In genomic region chr4:99157478-99157935, GRCh38 we compare ENCODE assay signal across 1 cellular context.
A peak's percentile ranks its signal among the peaks of the same experiment; 100 is the strongest.
TF ChIP-seq lines count a peak whose summit lies in the region.

No MANE protein-coding gene starts in this region.

TF ChIP-seq in HepG2, 621 proteins besides CTCF, POLR2A, EP300 and RAD21 (continued from another document and continues in another):
- TF ChIP-seq, protein P1, sequence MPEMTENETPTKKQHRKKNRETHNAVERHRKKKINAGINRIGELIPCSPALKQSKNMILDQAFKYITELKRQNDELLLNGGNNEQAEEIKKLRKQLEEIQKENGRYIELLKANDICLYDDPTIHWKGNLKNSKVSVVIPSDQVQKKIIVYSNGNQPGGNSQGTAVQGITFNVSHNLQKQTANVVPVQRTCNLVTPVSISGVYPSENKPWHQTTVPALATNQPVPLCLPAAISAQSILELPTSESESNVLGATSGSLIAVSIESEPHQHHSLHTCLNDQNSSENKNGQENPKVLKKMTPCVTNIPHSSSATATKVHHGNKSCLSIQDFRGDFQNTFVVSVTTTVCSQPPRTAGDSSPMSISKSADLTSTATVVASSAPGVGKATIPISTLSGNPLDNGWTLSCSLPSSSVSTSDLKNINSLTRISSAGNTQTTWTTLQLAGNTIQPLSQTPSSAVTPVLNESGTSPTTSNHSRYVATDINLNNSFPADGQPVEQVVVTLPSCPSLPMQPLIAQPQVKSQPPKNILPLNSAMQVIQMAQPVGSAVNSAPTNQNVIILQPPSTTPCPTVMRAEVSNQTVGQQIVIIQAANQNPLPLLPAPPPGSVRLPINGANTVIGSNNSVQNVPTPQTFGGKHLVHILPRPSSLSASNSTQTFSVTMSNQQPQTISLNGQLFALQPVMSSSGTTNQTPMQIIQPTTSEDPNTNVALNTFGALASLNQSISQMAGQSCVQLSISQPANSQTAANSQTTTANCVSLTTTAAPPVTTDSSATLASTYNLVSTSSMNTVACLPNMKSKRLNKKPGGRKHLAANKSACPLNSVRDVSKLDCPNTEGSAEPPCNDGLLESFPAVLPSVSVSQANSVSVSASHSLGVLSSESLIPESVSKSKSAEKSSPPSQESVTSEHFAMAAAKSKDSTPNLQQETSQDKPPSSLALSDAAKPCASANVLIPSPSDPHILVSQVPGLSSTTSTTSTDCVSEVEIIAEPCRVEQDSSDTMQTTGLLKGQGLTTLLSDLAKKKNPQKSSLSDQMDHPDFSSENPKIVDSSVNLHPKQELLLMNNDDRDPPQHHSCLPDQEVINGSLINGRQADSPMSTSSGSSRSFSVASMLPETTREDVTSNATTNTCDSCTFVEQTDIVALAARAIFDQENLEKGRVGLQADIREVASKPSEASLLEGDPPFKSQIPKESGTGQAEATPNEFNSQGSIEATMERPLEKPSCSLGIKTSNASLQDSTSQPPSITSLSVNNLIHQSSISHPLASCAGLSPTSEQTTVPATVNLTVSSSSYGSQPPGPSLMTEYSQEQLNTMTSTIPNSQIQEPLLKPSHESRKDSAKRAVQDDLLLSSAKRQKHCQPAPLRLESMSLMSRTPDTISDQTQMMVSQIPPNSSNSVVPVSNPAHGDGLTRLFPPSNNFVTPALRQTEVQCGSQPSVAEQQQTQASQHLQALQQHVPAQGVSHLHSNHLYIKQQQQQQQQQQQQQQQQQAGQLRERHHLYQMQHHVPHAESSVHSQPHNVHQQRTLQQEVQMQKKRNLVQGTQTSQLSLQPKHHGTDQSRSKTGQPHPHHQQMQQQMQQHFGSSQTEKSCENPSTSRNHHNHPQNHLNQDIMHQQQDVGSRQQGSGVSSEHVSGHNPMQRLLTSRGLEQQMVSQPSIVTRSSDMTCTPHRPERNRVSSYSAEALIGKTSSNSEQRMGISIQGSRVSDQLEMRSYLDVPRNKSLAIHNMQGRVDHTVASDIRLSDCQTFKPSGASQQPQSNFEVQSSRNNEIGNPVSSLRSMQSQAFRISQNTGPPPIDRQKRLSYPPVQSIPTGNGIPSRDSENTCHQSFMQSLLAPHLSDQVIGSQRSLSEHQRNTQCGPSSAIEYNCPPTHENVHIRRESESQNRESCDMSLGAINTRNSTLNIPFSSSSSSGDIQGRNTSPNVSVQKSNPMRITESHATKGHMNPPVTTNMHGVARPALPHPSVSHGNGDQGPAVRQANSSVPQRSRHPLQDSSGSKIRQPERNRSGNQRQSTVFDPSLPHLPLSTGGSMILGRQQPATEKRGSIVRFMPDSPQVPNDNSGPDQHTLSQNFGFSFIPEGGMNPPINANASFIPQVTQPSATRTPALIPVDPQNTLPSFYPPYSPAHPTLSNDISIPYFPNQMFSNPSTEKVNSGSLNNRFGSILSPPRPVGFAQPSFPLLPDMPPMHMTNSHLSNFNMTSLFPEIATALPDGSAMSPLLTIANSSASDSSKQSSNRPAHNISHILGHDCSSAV (CRISPR knock-in tag; IDR thresholded peaks at IDR 0.05; ENCODE audit: borderline replicate concordance), result no peak
- TF ChIP-seq CREM (IDR thresholded peaks at IDR 0.05) (peak; percentile 100), CREM (CRISPR knock-in tag; IDR thresholded peaks at IDR 0.05) (no peak), ZNF333 (CRISPR knock-in tag; IDR thresholded peaks at IDR 0.05; ENCODE audit: borderline replicate concordance) (no peak), HDAC2 (CRISPR knock-in tag; IDR thresholded peaks at IDR 0.05) (peak; percentile 94), ZFP82 (CRISPR knock-in tag; IDR thresholded peaks at IDR 0.05; ENCODE audit: borderline replicate concordance) (no peak), ETS1 (CRISPR knock-in tag; IDR thresholded peaks at IDR 0.05) (no peak), LCORL (IDR thresholded peaks at IDR 0.05) (peak; percentile 100), LCORL (CRISPR knock-in tag; IDR thresholded peaks at IDR 0.05) (peak; percentile 77), TRIM24 (CRISPR knock-in tag; IDR thresholded peaks at IDR 0.05) (no peak), GTF3A (CRISPR knock-in tag; conservative IDR thresholded peaks at IDR 0.05) (no peak), ZNF720 (CRISPR knock-in tag; IDR thresholded peaks at IDR 0.05) (no peak), MIER3 (CRISPR knock-in tag; IDR thresholded peaks at IDR 0.05; ENCODE audit: borderline replicate concordance) (peak; percentile 94; the same call in 1 of the 2 replicates), HCFC1 (IDR thresholded peaks at IDR 0.05; ENCODE audit: low read depth, low read length) (no peak), CENPT (CRISPR knock-in tag; IDR thresholded peaks at IDR 0.05; ENCODE audit: low read depth) (no peak), ZFP1 (CRISPR knock-in tag; IDR thresholded peaks at IDR 0.05) (0 out of 2 replicates have a peak, but pooled peaks have one; percentile 37), ZNF121 (CRISPR knock-in tag; IDR thresholded peaks at IDR 0.05) (no peak), GRHL1 (CRISPR knock-in tag; conservative IDR thresholded peaks at IDR 0.05) (no peak), U2AF2 (IDR thresholded peaks at IDR 0.05; ENCODE audit: low read depth, low read length) (no peak), ZNF468 (CRISPR knock-in tag; IDR thresholded peaks at IDR 0.05) (no peak), RBAK (CRISPR knock-in tag; IDR thresholded peaks at IDR 0.05) (no peak), TBX2 (CRISPR knock-in tag; IDR thresholded peaks at IDR 0.05; ENCODE audit: borderline replicate concordance) (peak; percentile 95), AFF4 (CRISPR knock-in tag; IDR thresholded peaks at IDR 0.05) (0 out of 2 replicates have a peak, but pooled peaks have one; percentile 62), FOXO1 (CRISPR knock-in tag; IDR thresholded peaks at IDR 0.05) (peak; percentile 99), ZFP90 (CRISPR knock-in tag; IDR thresholded peaks at IDR 0.05; ENCODE audit: borderline replicate concordance) (no peak; the same call in 1 of the 2 replicates), PRPF4 (IDR thresholded peaks at IDR 0.05; ENCODE audit: low read depth, low read length, poor library complexity, severe bottlenecking) (no peak), MED13 (CRISPR knock-in tag; IDR thresholded peaks at IDR 0.05) (peak; percentile 99), FOXA1 (IDR thresholded peaks at IDR 0.05) (peak; percentile 98), FOXA1 (CRISPR knock-in tag; IDR thresholded peaks at IDR 0.05) (peak; percentile 99), FLYWCH1 (CRISPR knock-in tag; IDR thresholded peaks at IDR 0.05) (no peak), NPAS2 (CRISPR knock-in tag; IDR thresholded peaks at IDR 0.05; ENCODE audit: borderline replicate concordance) (no peak), MAF1 (CRISPR knock-in tag; IDR thresholded peaks at IDR 0.05; ENCODE audit: borderline replicate concordance) (no peak), GFI1 (CRISPR knock-in tag; IDR thresholded peaks at IDR 0.05; ENCODE audit: borderline replicate concordance) (peak; percentile 99), RFXAP (CRISPR knock-in tag; IDR thresholded peaks at IDR 0.05; ENCODE audit: borderline replicate concordance) (peak; percentile 70; the same call in 1 of the 2 replicates), SMARCE1 (IDR thresholded peaks at IDR 0.05; ENCODE audit: borderline replicate concordance) (peak; percentile 90), HDAC1 (CRISPR knock-in tag; IDR thresholded peaks at IDR 0.05) (peak; percentile 88; the same call in 1 of the 2 replicates), DMAP1 (CRISPR knock-in tag; IDR thresholded peaks at IDR 0.05) (peak; percentile 55; the same call in 1 of the 2 replicates)
- TF ChIP-seq, protein P2, sequence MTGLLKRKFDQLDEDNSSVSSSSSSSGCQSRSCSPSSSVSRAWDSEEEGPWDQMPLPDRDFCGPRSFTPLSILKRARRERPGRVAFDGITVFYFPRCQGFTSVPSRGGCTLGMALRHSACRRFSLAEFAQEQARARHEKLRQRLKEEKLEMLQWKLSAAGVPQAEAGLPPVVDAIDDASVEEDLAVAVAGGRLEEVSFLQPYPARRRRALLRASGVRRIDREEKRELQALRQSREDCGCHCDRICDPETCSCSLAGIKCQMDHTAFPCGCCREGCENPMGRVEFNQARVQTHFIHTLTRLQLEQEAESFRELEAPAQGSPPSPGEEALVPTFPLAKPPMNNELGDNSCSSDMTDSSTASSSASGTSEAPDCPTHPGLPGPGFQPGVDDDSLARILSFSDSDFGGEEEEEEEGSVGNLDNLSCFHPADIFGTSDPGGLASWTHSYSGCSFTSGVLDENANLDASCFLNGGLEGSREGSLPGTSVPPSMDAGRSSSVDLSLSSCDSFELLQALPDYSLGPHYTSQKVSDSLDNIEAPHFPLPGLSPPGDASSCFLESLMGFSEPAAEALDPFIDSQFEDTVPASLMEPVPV (CRISPR knock-in tag; IDR thresholded peaks at IDR 0.05), result no peak
- TF ChIP-seq, protein P3, sequence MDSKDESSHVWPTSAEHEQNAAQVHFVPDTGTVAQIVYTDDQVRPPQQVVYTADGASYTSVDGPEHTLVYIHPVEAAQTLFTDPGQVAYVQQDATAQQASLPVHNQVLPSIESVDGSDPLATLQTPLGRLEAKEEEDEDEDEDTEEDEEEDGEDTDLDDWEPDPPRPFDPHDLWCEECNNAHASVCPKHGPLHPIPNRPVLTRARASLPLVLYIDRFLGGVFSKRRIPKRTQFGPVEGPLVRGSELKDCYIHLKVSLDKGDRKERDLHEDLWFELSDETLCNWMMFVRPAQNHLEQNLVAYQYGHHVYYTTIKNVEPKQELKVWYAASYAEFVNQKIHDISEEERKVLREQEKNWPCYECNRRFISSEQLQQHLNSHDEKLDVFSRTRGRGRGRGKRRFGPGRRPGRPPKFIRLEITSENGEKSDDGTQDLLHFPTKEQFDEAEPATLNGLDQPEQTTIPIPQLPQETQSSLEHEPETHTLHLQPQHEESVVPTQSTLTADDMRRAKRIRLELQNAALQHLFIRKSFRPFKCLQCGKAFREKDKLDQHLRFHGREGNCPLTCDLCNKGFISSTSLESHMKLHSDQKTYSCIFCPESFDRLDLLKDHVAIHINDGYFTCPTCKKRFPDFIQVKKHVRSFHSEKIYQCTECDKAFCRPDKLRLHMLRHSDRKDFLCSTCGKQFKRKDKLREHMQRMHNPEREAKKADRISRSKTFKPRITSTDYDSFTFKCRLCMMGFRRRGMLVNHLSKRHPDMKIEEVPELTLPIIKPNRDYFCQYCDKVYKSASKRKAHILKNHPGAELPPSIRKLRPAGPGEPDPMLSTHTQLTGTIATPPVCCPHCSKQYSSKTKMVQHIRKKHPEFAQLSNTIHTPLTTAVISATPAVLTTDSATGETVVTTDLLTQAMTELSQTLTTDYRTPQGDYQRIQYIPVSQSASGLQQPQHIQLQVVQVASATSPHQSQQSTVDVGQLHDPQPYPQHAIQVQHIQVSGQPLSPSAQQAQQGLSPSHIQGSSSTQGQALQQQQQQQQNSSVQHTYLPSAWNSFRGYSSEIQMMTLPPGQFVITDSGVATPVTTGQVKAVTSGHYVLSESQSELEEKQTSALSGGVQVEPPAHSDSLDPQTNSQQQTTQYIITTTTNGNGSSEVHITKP (CRISPR knock-in tag; IDR thresholded peaks at IDR 0.05; ENCODE audit: low read depth), result 0 out of 2 replicates have a peak, but pooled peaks have one; percentile 15
- TF ChIP-seq, protein P4, sequence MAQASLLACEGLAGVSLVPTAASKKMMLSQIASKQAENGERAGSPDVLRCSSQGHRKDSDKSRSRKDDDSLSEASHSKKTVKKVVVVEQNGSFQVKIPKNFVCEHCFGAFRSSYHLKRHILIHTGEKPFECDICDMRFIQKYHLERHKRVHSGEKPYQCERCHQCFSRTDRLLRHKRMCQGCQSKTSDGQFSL (CRISPR knock-in tag; IDR thresholded peaks at IDR 0.05), result 0 out of 2 replicates have a peak, but pooled peaks have one; percentile 42
- TF ChIP-seq, protein P5, sequence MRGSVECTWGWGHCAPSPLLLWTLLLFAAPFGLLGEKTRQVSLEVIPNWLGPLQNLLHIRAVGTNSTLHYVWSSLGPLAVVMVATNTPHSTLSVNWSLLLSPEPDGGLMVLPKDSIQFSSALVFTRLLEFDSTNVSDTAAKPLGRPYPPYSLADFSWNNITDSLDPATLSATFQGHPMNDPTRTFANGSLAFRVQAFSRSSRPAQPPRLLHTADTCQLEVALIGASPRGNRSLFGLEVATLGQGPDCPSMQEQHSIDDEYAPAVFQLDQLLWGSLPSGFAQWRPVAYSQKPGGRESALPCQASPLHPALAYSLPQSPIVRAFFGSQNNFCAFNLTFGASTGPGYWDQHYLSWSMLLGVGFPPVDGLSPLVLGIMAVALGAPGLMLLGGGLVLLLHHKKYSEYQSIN (CRISPR knock-in tag; IDR thresholded peaks at IDR 0.05; ENCODE audit: borderline replicate concordance), result no peak
